In genomic region chr9:89732952-89733349, GRCh38 we compare ENCODE assay signal across 1 cellular context.
TF ChIP-seq lines count a peak whose summit lies in the region.

No MANE protein-coding gene starts in this region.

TF ChIP-seq in HepG2, 621 proteins besides CTCF, POLR2A, EP300 and RAD21 (continued from another document):
- no peak for TF ChIP-seq STAT5B (CRISPR knock-in tag; IDR thresholded peaks at IDR 0.05)
- TF ChIP-seq MED8 (CRISPR knock-in tag; IDR thresholded peaks at IDR 0.05; ENCODE audit: insufficient replicate concordance) = no peak
- TF ChIP-seq, protein P1, sequence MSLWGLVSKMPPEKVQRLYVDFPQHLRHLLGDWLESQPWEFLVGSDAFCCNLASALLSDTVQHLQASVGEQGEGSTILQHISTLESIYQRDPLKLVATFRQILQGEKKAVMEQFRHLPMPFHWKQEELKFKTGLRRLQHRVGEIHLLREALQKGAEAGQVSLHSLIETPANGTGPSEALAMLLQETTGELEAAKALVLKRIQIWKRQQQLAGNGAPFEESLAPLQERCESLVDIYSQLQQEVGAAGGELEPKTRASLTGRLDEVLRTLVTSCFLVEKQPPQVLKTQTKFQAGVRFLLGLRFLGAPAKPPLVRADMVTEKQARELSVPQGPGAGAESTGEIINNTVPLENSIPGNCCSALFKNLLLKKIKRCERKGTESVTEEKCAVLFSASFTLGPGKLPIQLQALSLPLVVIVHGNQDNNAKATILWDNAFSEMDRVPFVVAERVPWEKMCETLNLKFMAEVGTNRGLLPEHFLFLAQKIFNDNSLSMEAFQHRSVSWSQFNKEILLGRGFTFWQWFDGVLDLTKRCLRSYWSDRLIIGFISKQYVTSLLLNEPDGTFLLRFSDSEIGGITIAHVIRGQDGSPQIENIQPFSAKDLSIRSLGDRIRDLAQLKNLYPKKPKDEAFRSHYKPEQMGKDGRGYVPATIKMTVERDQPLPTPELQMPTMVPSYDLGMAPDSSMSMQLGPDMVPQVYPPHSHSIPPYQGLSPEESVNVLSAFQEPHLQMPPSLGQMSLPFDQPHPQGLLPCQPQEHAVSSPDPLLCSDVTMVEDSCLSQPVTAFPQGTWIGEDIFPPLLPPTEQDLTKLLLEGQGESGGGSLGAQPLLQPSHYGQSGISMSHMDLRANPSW (CRISPR knock-in tag; IDR thresholded peaks at IDR 0.05; ENCODE audit: borderline replicate concordance) = no peak
- no peak for TF ChIP-seq GTF3A (CRISPR knock-in tag; conservative IDR thresholded peaks at IDR 0.05)
- no peak for TF ChIP-seq PCBP2 (optimal IDR thresholded peaks at IDR 0.05; ENCODE audit: low read depth, low read length, poor library complexity, severe bottlenecking)
- TF ChIP-seq TOPORS (CRISPR knock-in tag; IDR thresholded peaks at IDR 0.05) = no peak
- TF ChIP-seq, protein P2, sequence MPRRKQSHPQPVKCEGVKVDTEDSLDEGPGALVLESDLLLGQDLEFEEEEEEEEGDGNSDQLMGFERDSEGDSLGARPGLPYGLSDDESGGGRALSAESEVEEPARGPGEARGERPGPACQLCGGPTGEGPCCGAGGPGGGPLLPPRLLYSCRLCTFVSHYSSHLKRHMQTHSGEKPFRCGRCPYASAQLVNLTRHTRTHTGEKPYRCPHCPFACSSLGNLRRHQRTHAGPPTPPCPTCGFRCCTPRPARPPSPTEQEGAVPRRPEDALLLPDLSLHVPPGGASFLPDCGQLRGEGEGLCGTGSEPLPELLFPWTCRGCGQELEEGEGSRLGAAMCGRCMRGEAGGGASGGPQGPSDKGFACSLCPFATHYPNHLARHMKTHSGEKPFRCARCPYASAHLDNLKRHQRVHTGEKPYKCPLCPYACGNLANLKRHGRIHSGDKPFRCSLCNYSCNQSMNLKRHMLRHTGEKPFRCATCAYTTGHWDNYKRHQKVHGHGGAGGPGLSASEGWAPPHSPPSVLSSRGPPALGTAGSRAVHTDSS (CRISPR knock-in tag; conservative IDR thresholded peaks at IDR 0.05) = no peak
- TF ChIP-seq, protein P3, sequence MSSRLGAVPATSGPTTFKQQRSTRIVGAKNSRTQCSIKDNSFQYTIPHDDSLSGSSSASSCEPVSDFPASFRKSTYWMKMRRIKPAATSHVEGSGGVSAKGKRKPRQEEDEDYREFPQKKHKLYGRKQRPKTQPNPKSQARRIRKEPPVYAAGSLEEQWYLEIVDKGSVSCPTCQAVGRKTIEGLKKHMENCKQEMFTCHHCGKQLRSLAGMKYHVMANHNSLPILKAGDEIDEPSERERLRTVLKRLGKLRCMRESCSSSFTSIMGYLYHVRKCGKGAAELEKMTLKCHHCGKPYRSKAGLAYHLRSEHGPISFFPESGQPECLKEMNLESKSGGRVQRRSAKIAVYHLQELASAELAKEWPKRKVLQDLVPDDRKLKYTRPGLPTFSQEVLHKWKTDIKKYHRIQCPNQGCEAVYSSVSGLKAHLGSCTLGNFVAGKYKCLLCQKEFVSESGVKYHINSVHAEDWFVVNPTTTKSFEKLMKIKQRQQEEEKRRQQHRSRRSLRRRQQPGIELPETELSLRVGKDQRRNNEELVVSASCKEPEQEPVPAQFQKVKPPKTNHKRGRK (CRISPR knock-in tag; IDR thresholded peaks at IDR 0.05) = no peak
- no peak for TF ChIP-seq ZNF709 (CRISPR knock-in tag; IDR thresholded peaks at IDR 0.05)
- TF ChIP-seq ZNF567 (CRISPR knock-in tag; IDR thresholded peaks at IDR 0.05; ENCODE audit: borderline replicate concordance) = no peak
- TF ChIP-seq SMARCC2 (IDR thresholded peaks at IDR 0.05) = no peak
